ENCODE assay signal across 10 cellular contexts in the genomic region with DNA sequence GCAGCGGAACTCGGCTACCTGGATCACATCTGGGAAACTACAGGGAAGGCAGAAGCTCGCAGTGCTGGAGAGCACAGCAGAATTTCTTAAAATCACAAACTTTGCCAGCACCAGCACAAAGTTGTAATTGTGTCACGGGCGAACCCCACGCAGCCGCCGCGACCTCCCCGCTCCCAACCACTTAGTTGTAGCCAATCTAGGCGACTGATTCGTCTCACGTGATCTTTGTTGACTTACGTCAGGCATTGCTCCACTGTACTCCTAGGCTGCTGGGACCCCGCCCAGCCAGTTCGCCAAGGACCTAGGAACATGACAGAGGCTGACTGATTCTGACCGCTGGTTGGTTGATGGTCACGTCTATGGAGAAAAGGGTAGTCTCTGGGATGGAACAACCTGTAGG. TPM values are rescaled to one million over a fixed set of nuclear protein-coding genes. Genes with fewer than 3 reads are reported as not detected.
A peak's percentile ranks its signal among the peaks of the same experiment; 100 is the strongest.
DNase-seq lines count a peak whose midpoint lies in the region; ATAC-seq and TF ChIP-seq lines count a peak whose summit lies in the region.
"Had no signal": no experiment of that assay in that cellular context is flagged by ENCODE, and none has a peak within 500 bp of the region (broad histone marks: within the 10 kb centered on the region; RNA-seq: fewer than 3 reads in every experiment).

TSS of gene UTY (minus strand) at position 206 of the 400 bp plus-strand sequence. CDS start 368 bp downstream, outside the sequence.

- POLR2A ChIA-PET in activated naive CD8-positive, alpha-beta T cell treated with anti-CD3 and anti-CD28 coated beads, Interleukin-2, amount 10 ng/mL, durations not matched to agents 7 days and 5 days (lab: Charles Lee), result interaction anchor here (1.0 to 2.4 kb wide), 3 partner anchors 9 to 576 kb away, joined by 3 to 13 read pairs (median 4); partner anchors contain the start of genes DDX3Y and TMSB4Y

- DNase-seq in activated T-cell treated with anti-CD3 and anti-CD28 coated beads for 1 hour (ENCODE audit: low read depth) (peak; percentile 45), NCI-H2196 treated with DMSO at 0.1 percent for 48 hours (lab: John Stamatoyannopoulos, UW; ENCODE audit: unreplicated experiment) (peak; percentile 95), lower lobe of right lung (peak; percentile 88), superior temporal gyrus (ENCODE audit: extremely low spot score) (peak; percentile 96), immature natural killer cell (no peak), ecto neural progenitor cell (ENCODE audit: low spot score) (no peak)
- DNase-seq in activated T-cell treated with anti-CD3 and anti-CD28 coated beads, Interleukin-2, amount 50 U/mL, for 1 hour, result no peak
- peak; percentile 66 for DNase-seq in activated naive CD8-positive, alpha-beta T cell treated with anti-CD3 and anti-CD28 coated beads, Interleukin-2, amount 10 ng/mL, durations not matched to agents 7 days and 5 days
- DNase-seq: stimulated activated naive B cell treated with anti-CD40 and anti-IgM and Interleukin-4, amounts not matched to agents 10 μg/mL and 1 μg/mL and 100 μg/mL, for 72 hours had no signal

- H3K9me3 Mint-ChIP-seq in activated naive CD8-positive, alpha-beta T cell treated with anti-CD3 and anti-CD28 coated beads, Interleukin-2, amount 10 ng/mL, durations not matched to agents 7 days and 5 days, result no peaks in the 10 kb centered on the region
- H3K9me3 Mint-ChIP-seq in immature natural killer cell, result no peaks in the 10 kb centered on the region
- H3K9me3 Mint-ChIP-seq: stimulated activated naive B cell treated with anti-CD40 and anti-IgM and Interleukin-4, amounts not matched to agents 10 μg/mL and 1 μg/mL and 100 μg/mL, for 72 hours had no signal

- H3K36me3 ChIP-seq in lower lobe of right lung, result peaks cover 8% of the 10 kb centered on the region
- H3K36me3 ChIP-seq: BLaER1 treated with 17β-estradiol and CSF1 and Interleukin-3, amounts not matched to agents 10 nM and 100 nM had no signal

- no peaks in the 10 kb centered on the region for H3K36me3 Mint-ChIP-seq in activated naive CD8-positive, alpha-beta T cell treated with anti-CD3 and anti-CD28 coated beads, Interleukin-2, amount 10 ng/mL, durations not matched to agents 7 days and 5 days
- H3K36me3 Mint-ChIP-seq in immature natural killer cell, result no peaks in the 10 kb centered on the region

- intact Hi-C loops in lower lobe of right lung (cut with DNase I), result no loop called here

- ATAC-seq in activated naive CD8-positive, alpha-beta T cell treated with anti-CD3 and anti-CD28 coated beads, Interleukin-2, amount 10 ng/mL, durations not matched to agents 7 days and 5 days (ENCODE audit: low read depth), result peak; percentile 94
- peak in 1 of 2 donors; percentile 98 for ATAC-seq in lower lobe of right lung

- no peaks in the 10 kb centered on the region for H3K27me3 Mint-ChIP-seq in activated naive CD8-positive, alpha-beta T cell treated with anti-CD3 and anti-CD28 coated beads, Interleukin-2, amount 10 ng/mL, durations not matched to agents 7 days and 5 days
- peaks cover 0 to 11% (median 0%) of the 10 kb centered on the region in 3 donors for H3K27me3 Mint-ChIP-seq in immature natural killer cell (ENCODE audit: low read depth in 3 of 3)
- H3K27me3 Mint-ChIP-seq: stimulated activated naive B cell treated with anti-CD40 and anti-IgM and Interleukin-4, amounts not matched to agents 10 μg/mL and 1 μg/mL and 100 μg/mL, for 72 hours had no signal

- H3K27ac ChIP-seq in lower lobe of right lung, result peak within 1 kb of the TSS; percentile 95
- H3K27ac ChIP-seq: BLaER1 treated with 17β-estradiol and CSF1 and Interleukin-3, amounts not matched to agents 10 nM and 100 nM had no signal

- TF ChIP-seq CTCF in lower lobe of right lung (IDR thresholded peaks at IDR 0.05), result no peak

- no peaks in the 10 kb centered on the region for H3K27me3 ChIP-seq in lower lobe of right lung (ENCODE audit: low read depth)
- H3K27me3 ChIP-seq: BLaER1 treated with 17β-estradiol and CSF1 and Interleukin-3, amounts not matched to agents 10 nM and 100 nM had no signal

- no peaks in the 10 kb centered on the region for H3K9me3 ChIP-seq in lower lobe of right lung
- H3K9me3 ChIP-seq: BLaER1 treated with 17β-estradiol and CSF1 and Interleukin-3, amounts not matched to agents 10 nM and 100 nM had no signal

- H3K4me1 ChIP-seq in lower lobe of right lung, result peaks cover 18% of the 10 kb centered on the region
- H3K4me1 ChIP-seq: BLaER1 treated with 17β-estradiol and CSF1 and Interleukin-3, amounts not matched to agents 10 nM and 100 nM had no signal

- H3K4me3 ChIP-seq in lower lobe of right lung, result peak within 1 kb of the TSS; percentile 66
- H3K4me3 ChIP-seq: BLaER1 treated with 17β-estradiol and CSF1 and Interleukin-3, amounts not matched to agents 10 nM and 100 nM had no signal

- peak within 1 kb of the TSS; percentile 93 for H3K27ac Mint-ChIP-seq in activated naive CD8-positive, alpha-beta T cell treated with anti-CD3 and anti-CD28 coated beads, Interleukin-2, amount 10 ng/mL, durations not matched to agents 7 days and 5 days
- peak within 1 kb of the TSS in 1 of 6 donors; percentile 94 for H3K27ac Mint-ChIP-seq in immature natural killer cell
- H3K27ac Mint-ChIP-seq: stimulated activated naive B cell treated with anti-CD40 and anti-IgM and Interleukin-4, amounts not matched to agents 10 μg/mL and 1 μg/mL and 100 μg/mL, for 72 hours had no signal

- peaks cover 11% of the 10 kb centered on the region for H3K4me1 Mint-ChIP-seq in activated naive CD8-positive, alpha-beta T cell treated with anti-CD3 and anti-CD28 coated beads, Interleukin-2, amount 10 ng/mL, durations not matched to agents 7 days and 5 days
- no peaks in the 10 kb centered on the region for H3K4me1 Mint-ChIP-seq in immature natural killer cell

- peak within 1 kb of the TSS; percentile 87 for H3K4me3 Mint-ChIP-seq in activated naive CD8-positive, alpha-beta T cell treated with anti-CD3 and anti-CD28 coated beads, Interleukin-2, amount 10 ng/mL, durations not matched to agents 7 days and 5 days
- H3K4me3 Mint-ChIP-seq in immature natural killer cell, result peak within 1 kb of the TSS in 1 of 5 donors; percentile 97

RNA-seq across cellular contexts. Expression of gene UTY, which starts in this region (rescaled TPM):
- 10 to 100 TPM; 41.7 to 43.0 TPM for total RNA-seq in activated naive CD8-positive, alpha-beta T cell treated with anti-CD3 and anti-CD28 coated beads, Interleukin-2, amount 10 ng/mL, durations not matched to agents 7 days and 5 days
- total RNA-seq in lower lobe of right lung, result 32.4 TPM
- polyA plus RNA-seq in immature natural killer cell, result not detected

Comparison
In these comparisons a context has a peak if more than half of its experiments do, and no peak if none do; other contexts are left out.
1. DNase-seq: peak in activated T-cell treated with anti-CD3 and anti-CD28 coated beads for 1 hour (single experiment), NCI-H2196 treated with DMSO at 0.1 percent for 48 hours (single experiment), activated naive CD8-positive, alpha-beta T cell treated with anti-CD3 and anti-CD28 coated beads, Interleukin-2, amount 10 ng/mL, durations not matched to agents 7 days and 5 days (single experiment), lower lobe of right lung (single experiment) and superior temporal gyrus (single experiment); none in activated T-cell treated with anti-CD3 and anti-CD28 coated beads, Interleukin-2, amount 50 U/mL, for 1 hour (single experiment), immature natural killer cell (0 of 3) and ecto neural progenitor cell (single experiment).